In the genomic region with DNA sequence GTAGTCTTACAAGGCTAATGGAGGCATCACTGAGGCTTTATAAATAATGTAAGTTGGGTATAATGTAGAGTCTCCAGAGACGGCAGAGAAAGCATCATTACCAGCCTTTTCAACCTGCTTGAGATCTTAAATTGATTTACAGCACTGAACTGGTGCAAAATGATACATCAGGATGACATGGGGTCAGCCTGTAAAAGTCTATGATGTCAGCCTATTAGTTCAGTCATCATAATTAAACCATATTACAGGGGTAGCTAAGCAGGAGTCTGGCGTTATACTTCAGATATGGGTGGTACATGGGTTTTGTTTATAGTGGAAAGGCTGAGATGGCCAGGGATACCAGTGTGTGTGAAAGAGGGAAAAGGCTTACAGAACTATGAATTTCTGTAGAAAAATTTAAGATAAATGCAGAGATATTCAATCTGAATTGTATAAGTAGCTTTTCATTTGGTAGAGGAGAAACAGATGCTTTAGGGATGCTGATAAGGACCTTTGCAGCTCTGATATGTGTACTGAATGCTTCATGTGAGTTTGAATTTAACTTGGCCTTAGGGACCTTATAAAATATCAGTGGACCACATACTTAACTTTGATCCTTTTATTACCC, we compare ENCODE assay signal across 16 cellular contexts. TPM values are rescaled to one million over a fixed set of nuclear protein-coding genes. Genes with fewer than 3 reads are reported as not detected.
A peak's percentile ranks its signal among the peaks of the same experiment; 100 is the strongest.
DNase-seq lines count a peak whose midpoint lies in the region; ATAC-seq, FAIRE-seq and TF ChIP-seq lines count a peak whose summit lies in the region.
"Had no signal": no experiment of that assay in that cellular context is flagged by ENCODE, and none has a peak within 500 bp of the region (broad histone marks: within the 10 kb centered on the region; RNA-seq: fewer than 3 reads in every experiment).

No MANE protein-coding gene starts in this region.

- H3K27me3 Mint-ChIP-seq in astrocyte (ENCODE audit: low read depth, unreplicated experiment) (no peaks in the 10 kb centered on the region), neural progenitor cell (ENCODE audit: insufficient read depth, low read depth) (no peaks in the 10 kb centered on the region)

- DNase-seq in D721Med (ENCODE audit: insufficient read length, low spot score) (no peak), NCI-H1417 (lab: John Stamatoyannopoulos, UW) (peak; percentile 20 to 83 (median 48)), astrocyte (ENCODE audit: low read depth) (no peak), neural progenitor cell (ENCODE audit: low spot score) (no peak), tibial artery (no peak), DMS79 (lab: John Stamatoyannopoulos, UW) (no peak)
- DNase-seq: activated CD4-positive, alpha-beta T cell treated with anti-CD3 and anti-CD28 coated beads for 36 hours; activated T-cell treated with anti-CD3 and anti-CD28 coated beads, Interleukin-2, amount 50 U/mL, for 48 hours; adrenal gland; cortex of kidney; DMS53; KBM-7; NCI-H446; posterior cingulate gyrus had no signal

- H3K4me1 Mint-ChIP-seq in astrocyte (ENCODE audit: low read depth, unreplicated experiment) (peaks cover 7% of the 10 kb centered on the region), neural progenitor cell (peaks cover 9% of the 10 kb centered on the region)

- no peak overlapping the region for H3K4me3 Mint-ChIP-seq in astrocyte (ENCODE audit: unreplicated experiment)
- no peak overlapping the region for H3K4me3 Mint-ChIP-seq in neural progenitor cell
- H3K4me3 Mint-ChIP-seq: activated CD4-positive, alpha-beta T cell treated with anti-CD3 and anti-CD28 coated beads for 36 hours had no signal

- H3K9me3 Mint-ChIP-seq in astrocyte (ENCODE audit: unreplicated experiment) (no peaks in the 10 kb centered on the region), neural progenitor cell (no peaks in the 10 kb centered on the region)

- H3K27ac ChIP-seq in astrocyte (ENCODE audit: low read depth, low read length) = no peak overlapping the region
- no peak overlapping the region for H3K27ac ChIP-seq in neural progenitor cell
- no peak overlapping the region for H3K27ac ChIP-seq in tibial artery
- H3K27ac ChIP-seq: adrenal gland had no signal

- intact Hi-C loops in tibial artery (cut with DNase I; ENCODE audit: low total_unique reads) = loop anchor here (10.0 kb wide), 1 partner anchor 130 kb away; a partner anchor contains a TSS

- H4K20me1 ChIP-seq in astrocyte (ENCODE audit: insufficient read depth, low read length) = peaks cover 54% of the 10 kb centered on the region
- H4K20me1 ChIP-seq in neural progenitor cell (ENCODE audit: low read depth) = peaks cover 37% of the 10 kb centered on the region

- H3K4me2 ChIP-seq in astrocyte (ENCODE audit: low read length) (peak overlapping the region; percentile 97), neural progenitor cell (peak overlapping the region; percentile 95)

- H3K4me3 ChIP-seq in astrocyte (ENCODE audit: insufficient read depth, low read depth, low read length) = no peak overlapping the region
- H3K4me3 ChIP-seq in neural progenitor cell = no peak overlapping the region
- H3K4me3 ChIP-seq in tibial artery = no peak overlapping the region
- H3K4me3 ChIP-seq: adrenal gland had no signal

- FAIRE-seq in D721Med (lab: Jason Lieb, UNC) = peak; percentile 44
- FAIRE-seq in astrocyte (lab: Jason Lieb, UNC) = peak; percentile 59

- no peaks in the 10 kb centered on the region for H3K27me3 ChIP-seq in astrocyte (ENCODE audit: insufficient read depth, low read length)
- H3K27me3 ChIP-seq in neural progenitor cell = no peaks in the 10 kb centered on the region
- no peaks in the 10 kb centered on the region for H3K27me3 ChIP-seq in tibial artery
- H3K27me3 ChIP-seq: adrenal gland had no signal

- no peak for ATAC-seq in GM18502 (IDR thresholded peaks at IDR 0.05; ENCODE audit: poor library complexity, unreplicated experiment)
- ATAC-seq in HG03039 (IDR thresholded peaks at IDR 0.05; ENCODE audit: unreplicated experiment) = no peak
- ATAC-seq: activated CD4-positive, alpha-beta T cell treated with anti-CD3 and anti-CD28 coated beads for 36 hours had no signal

- H3K4me1 ChIP-seq in astrocyte (ENCODE audit: insufficient read depth, low read length) = peaks cover 13% of the 10 kb centered on the region
- H3K4me1 ChIP-seq in neural progenitor cell = peaks cover 32% of the 10 kb centered on the region
- peaks cover 0 to 28% (median 10%) of the 10 kb centered on the region in 4 donors for H3K4me1 ChIP-seq in tibial artery

- H2AFZ ChIP-seq in astrocyte (ENCODE audit: low read depth, low read length) = no peak overlapping the region
- no peak overlapping the region for H2AFZ ChIP-seq in neural progenitor cell (replicated peaks)

- H3K9me3 ChIP-seq in astrocyte (ENCODE audit: insufficient read depth, low read depth, low read length) (no peaks in the 10 kb centered on the region), neural progenitor cell (ENCODE audit: low read depth) (no peaks in the 10 kb centered on the region), tibial artery (no peaks in the 10 kb centered on the region)
- H3K9me3 ChIP-seq: adrenal gland had no signal

- H3F3A ChIP-seq in neural progenitor cell (ENCODE audit: low read depth) = peaks cover 9% of the 10 kb centered on the region

- H3K36me3 ChIP-seq in astrocyte (ENCODE audit: insufficient read depth, low read length) = no peaks in the 10 kb centered on the region
- no peaks in the 10 kb centered on the region for H3K36me3 ChIP-seq in neural progenitor cell
- no peaks in the 10 kb centered on the region for H3K36me3 ChIP-seq in tibial artery
- H3K36me3 ChIP-seq: adrenal gland had no signal

- H3K9ac ChIP-seq in astrocyte (ENCODE audit: low read length) = no peak overlapping the region
- no peak overlapping the region for H3K9ac ChIP-seq in neural progenitor cell

- H3K27ac Mint-ChIP-seq in astrocyte (ENCODE audit: unreplicated experiment) (no peak overlapping the region), neural progenitor cell (no peak overlapping the region)
- H3K27ac Mint-ChIP-seq: activated CD4-positive, alpha-beta T cell treated with anti-CD3 and anti-CD28 coated beads for 36 hours had no signal

- H3K36me3 Mint-ChIP-seq in astrocyte (ENCODE audit: low read depth, unreplicated experiment) (no peaks in the 10 kb centered on the region), neural progenitor cell (peaks cover 4% of the 10 kb centered on the region)

- H3K79me2 ChIP-seq in astrocyte (ENCODE audit: insufficient read depth, low read length) = peaks cover 75% of the 10 kb centered on the region
- peaks cover 87% of the 10 kb centered on the region for H3K79me2 ChIP-seq in neural progenitor cell (ENCODE audit: low read depth)

- TF ChIP-seq CTCF in D721Med (IDR thresholded peaks at IDR 0.05; ENCODE audit: insufficient read depth, missing control alignments) (no peak), astrocyte (IDR thresholded peaks at IDR 0.05; ENCODE audit: insufficient read depth, low read depth, low read length) (no peak), neural progenitor cell (IDR thresholded peaks at IDR 0.05) (no peak), tibial artery (IDR thresholded peaks at IDR 0.05) (no peak)

RNA-seq across cellular contexts. Expression of a gene that starts 2.7 kb away (rescaled TPM):
- total RNA-seq in astrocyte = 29.6 and 33.8 TPM in 2 replicates
- 31.6 and 44.3 TPM in 2 replicates for total RNA-seq in neural progenitor cell (ENCODE audit: low replicate concordance)

Comparison
In these comparisons a context has a peak if more than half of its experiments do, and no peak if none do; other contexts are left out.
1. DNase-seq: peak in NCI-H1417 (3 of 3); none in D721Med (single experiment), astrocyte (single experiment), neural progenitor cell (single experiment), tibial artery (0 of 2) and DMS79 (single experiment).